Comparison of ENCODE assay signal across 1 cellular context in genomic region chr6:116060572-116061283, GRCh38.
TF ChIP-seq lines count a peak whose summit lies in the region.

TSS of gene FRK (minus strand) at chr6:116060891. CDS start at chr6:116060311, 580 bp downstream.

TF ChIP-seq in HepG2, 621 proteins besides CTCF, POLR2A, EP300 and RAD21 (continued from another document and continues in another):
- no peak for TF ChIP-seq SP4 (CRISPR knock-in tag; IDR thresholded peaks at IDR 0.05)
- no peak for TF ChIP-seq ZNF672 (CRISPR knock-in tag; IDR thresholded peaks at IDR 0.05)
- TF ChIP-seq ZHX2 (IDR thresholded peaks at IDR 0.05; ENCODE audit: low read depth) = no peak
- no peak for TF ChIP-seq ZHX2 (CRISPR knock-in tag; IDR thresholded peaks at IDR 0.05; ENCODE audit: borderline replicate concordance)
- no peak for TF ChIP-seq TIGD3 (CRISPR knock-in tag; IDR thresholded peaks at IDR 0.05; ENCODE audit: borderline replicate concordance)
- TF ChIP-seq RFXAP (CRISPR knock-in tag; IDR thresholded peaks at IDR 0.05; ENCODE audit: borderline replicate concordance) = 0 out of 2 replicates have a peak, but pooled peaks have one; percentile 36
- TF ChIP-seq GATAD2A (CRISPR knock-in tag; IDR thresholded peaks at IDR 0.05) = peak; percentile 71
- peak; percentile 36; the same call in 1 of the 2 replicates for TF ChIP-seq MIXL1 (CRISPR knock-in tag; IDR thresholded peaks at IDR 0.05)
- TF ChIP-seq NBN (conservative IDR thresholded peaks at IDR 0.05) = no peak
- TF ChIP-seq ZXDC (CRISPR knock-in tag; IDR thresholded peaks at IDR 0.05) = no peak
- 0 out of 2 replicates have a peak, but pooled peaks have one; percentile 39 for TF ChIP-seq ZNF503 (CRISPR knock-in tag; IDR thresholded peaks at IDR 0.05)
- no peak for TF ChIP-seq MAFG (CRISPR knock-in tag; IDR thresholded peaks at IDR 0.05)
- TF ChIP-seq HIVEP1 (CRISPR knock-in tag; IDR thresholded peaks at IDR 0.05) = no peak
- TF ChIP-seq ZBTB14 (CRISPR knock-in tag; IDR thresholded peaks at IDR 0.05) = no peak
- TF ChIP-seq PCBP1 (IDR thresholded peaks at IDR 0.05; ENCODE audit: borderline replicate concordance, low read depth, low read length) = no peak
- no peak for TF ChIP-seq ZNF772 (CRISPR knock-in tag; IDR thresholded peaks at IDR 0.05)
- peak in 1 of 2 experiments; percentile 34; a peak in 1 of 4 replicates for TF ChIP-seq REST (IDR thresholded peaks at IDR 0.05; ENCODE audit: borderline replicate concordance in 1 of 2, low read depth in 1 of 2, low read length in 2 of 2)
- TF ChIP-seq HOXD1 (CRISPR knock-in tag; IDR thresholded peaks at IDR 0.05) = no peak
- TF ChIP-seq HMG20A (CRISPR knock-in tag; IDR thresholded peaks at IDR 0.05; ENCODE audit: borderline replicate concordance) = peak; percentile 63; the same call in 1 of the 2 replicates
- no peak for TF ChIP-seq ARNT2 (CRISPR knock-in tag; IDR thresholded peaks at IDR 0.05; ENCODE audit: low read depth)
- no peak for TF ChIP-seq LCORL (IDR thresholded peaks at IDR 0.05)
- TF ChIP-seq LCORL (CRISPR knock-in tag; IDR thresholded peaks at IDR 0.05) = peak; percentile 11; the same call in 1 of the 2 replicates
- TF ChIP-seq DRAP1 (CRISPR knock-in tag; IDR thresholded peaks at IDR 0.05) = peak; percentile 82; the same call in 1 of the 2 replicates
- peak; percentile 86 for TF ChIP-seq ELF1 (CRISPR knock-in tag; IDR thresholded peaks at IDR 0.05)
- peak; percentile 62; the same call in 1 of the 2 replicates for TF ChIP-seq DMAP1 (CRISPR knock-in tag; IDR thresholded peaks at IDR 0.05)
- TF ChIP-seq ZNF264 (CRISPR knock-in tag; IDR thresholded peaks at IDR 0.05) = peak; percentile 16; the same call in 1 of the 2 replicates
- TF ChIP-seq TARDBP (CRISPR knock-in tag; IDR thresholded peaks at IDR 0.05) = peak; percentile 61; the same call in 1 of the 2 replicates
- no peak for TF ChIP-seq MTF2 (CRISPR knock-in tag; IDR thresholded peaks at IDR 0.05; ENCODE audit: borderline replicate concordance)
- TF ChIP-seq ZNF605 (CRISPR knock-in tag; IDR thresholded peaks at IDR 0.05) = no peak; the same call in 1 of the 2 replicates
- no peak for TF ChIP-seq UBTF (CRISPR knock-in tag; IDR thresholded peaks at IDR 0.05)
- TF ChIP-seq MED8 (CRISPR knock-in tag; IDR thresholded peaks at IDR 0.05; ENCODE audit: insufficient replicate concordance) = peak; percentile 55
- TF ChIP-seq ZNF556 (CRISPR knock-in tag; IDR thresholded peaks at IDR 0.05; ENCODE audit: borderline replicate concordance) = peak; percentile 46; the same call in 1 of the 2 replicates
- peak; percentile 93 for TF ChIP-seq POLR2G (IDR thresholded peaks at IDR 0.05; ENCODE audit: low read depth, low read length)
- no peak for TF ChIP-seq PTBP1 (IDR thresholded peaks at IDR 0.05; ENCODE audit: low read depth, low read length, poor library complexity, severe bottlenecking)
- TF ChIP-seq PRPF4 (IDR thresholded peaks at IDR 0.05; ENCODE audit: low read depth, low read length, poor library complexity, severe bottlenecking) = no peak
- no peak for TF ChIP-seq ZNF180 (CRISPR knock-in tag; IDR thresholded peaks at IDR 0.05; ENCODE audit: borderline replicate concordance, low read depth)
- no peak for TF ChIP-seq ONECUT2 (CRISPR knock-in tag; IDR thresholded peaks at IDR 0.05)
- no peak for TF ChIP-seq SNAI1 (CRISPR knock-in tag; IDR thresholded peaks at IDR 0.05; ENCODE audit: borderline replicate concordance)
- TF ChIP-seq ZBTB38 (CRISPR knock-in tag; IDR thresholded peaks at IDR 0.05) = no peak
- TF ChIP-seq ESRRA (CRISPR knock-in tag; IDR thresholded peaks at IDR 0.05; ENCODE audit: low read depth) = 0 out of 2 replicates have a peak, but pooled peaks have one; percentile 5
- TF ChIP-seq HOXA9 (CRISPR knock-in tag; IDR thresholded peaks at IDR 0.05; ENCODE audit: borderline replicate concordance) = no peak
- TF ChIP-seq SRSF9 (IDR thresholded peaks at IDR 0.05; ENCODE audit: borderline replicate concordance, insufficient read depth, low read depth, low read length, poor library complexity, severe bottlenecking) = no peak
